Comparison of ENCODE assay signal across 24 cellular contexts in the genomic region with DNA sequence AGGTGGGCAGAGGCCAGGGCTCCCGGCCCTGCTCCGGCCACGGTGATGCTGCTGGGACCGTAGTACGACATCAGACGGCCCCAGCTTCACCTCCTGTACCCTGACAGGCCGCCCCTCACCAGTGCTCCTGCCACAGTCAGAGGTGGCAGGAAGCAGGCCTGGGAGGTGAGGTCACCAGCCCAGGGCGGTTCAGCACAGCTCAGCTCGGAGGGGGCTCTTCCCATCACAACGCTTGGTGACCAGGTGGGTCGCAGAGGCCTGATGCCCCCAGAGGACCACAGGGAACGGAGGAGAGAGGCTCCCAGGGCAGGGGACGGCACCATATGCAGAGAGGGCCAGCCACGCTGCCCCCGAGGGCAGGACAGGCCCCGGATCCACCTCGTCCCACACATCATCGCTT. TPM values are rescaled to one million over a fixed set of nuclear protein-coding genes. Genes with fewer than 3 reads are reported as not detected.
A peak's percentile ranks its signal among the peaks of the same experiment; 100 is the strongest.
DNase-seq lines count a peak whose midpoint lies in the region; ATAC-seq, FAIRE-seq and TF ChIP-seq lines count a peak whose summit lies in the region.
"Had no signal": no experiment of that assay in that cellular context is flagged by ENCODE, and none has a peak within 500 bp of the region (broad histone marks: within the 10 kb centered on the region; RNA-seq: fewer than 3 reads in every experiment).

No MANE protein-coding gene starts in this region.

- no peaks in the 10 kb centered on the region for H3K79me2 ChIP-seq in H9 (ENCODE audit: insufficient read depth, low read length)
- H3K79me2 ChIP-seq in K562 (ENCODE audit: control insufficient read depth, insufficient read depth, low read length) = peaks cover 50% of the 10 kb centered on the region
- peaks cover 45% of the 10 kb centered on the region for H3K79me2 ChIP-seq in PC-3 (ENCODE audit: low read length)

- no peak overlapping the region for H4K5ac ChIP-seq in H9 (ENCODE audit: insufficient read length, low read depth, low read length)

- H3K14ac ChIP-seq in H9 (ENCODE audit: insufficient read depth, low read length) (no peak overlapping the region; the same call in 1 of the 2 replicates), mesenchymal stem cell (ENCODE audit: low read length in 2 of 2) (no peak overlapping the region)

- H2AK5ac ChIP-seq in H9 (ENCODE audit: insufficient read length, low read length) (no peak overlapping the region), mesenchymal stem cell (ENCODE audit: low read length, severe bottlenecking) (no peak overlapping the region)

- H3K27ac ChIP-seq in H9 (ENCODE audit: insufficient read length, low read depth, low read length) (no peak overlapping the region), K562 (ENCODE audit: extremely low read depth, low read depth, low read length) (no peak overlapping the region), mesenchymal stem cell (ENCODE audit: low read length, poor library complexity, severe bottlenecking) (no peak overlapping the region), thymus (ENCODE audit: low read depth) (peak overlapping the region; percentile 12), PC-3 (ENCODE audit: low read length) (no peak overlapping the region)
- H3K27ac ChIP-seq: HL-60, SJCRH30 had no signal

- no peak for FAIRE-seq in K562 (lab: Jason Lieb, UNC)
- FAIRE-seq: GM12878, H54 had no signal

- in situ Hi-C loops in K562 (cut with MboI) = no loop called here

- H3K23ac ChIP-seq in H9 (ENCODE audit: insufficient read length, low read depth, low read length) (no peak overlapping the region), mesenchymal stem cell (ENCODE audit: low read length in 2 of 2) (no peak overlapping the region)

- BruUV-seq in K562 (replicated peaks; lab: Mats Ljungman, UMichigan) (no TSS peak), PC-3 (replicated peaks; lab: Mats Ljungman, UMichigan) (no TSS peak)

- H3T11ph ChIP-seq in H9 (ENCODE audit: low read length) = no peak overlapping the region

- H3K9me3 Mint-ChIP-seq in H9 = no peaks in the 10 kb centered on the region; a peak in 1 of 5 replicates
- H3K9me3 Mint-ChIP-seq: CD8-positive, alpha-beta memory T cell had no signal

- H3K4me1 ChIP-seq in H9 (ENCODE audit: insufficient read depth, low read length) = no peaks in the 10 kb centered on the region
- peaks cover 4 to 85% of the 10 kb centered on the region in 2 experiments; a peak in 3 of 5 replicates for H3K4me1 ChIP-seq in K562 (replicated peaks in 1 of 2; ENCODE audit: control insufficient read depth in 2 of 2, insufficient read depth in 2 of 2, low read length in 2 of 2)
- peaks cover 67% of the 10 kb centered on the region for H3K4me1 ChIP-seq in mesenchymal stem cell (ENCODE audit: control insufficient read depth, insufficient read depth, low read depth, low read length)
- no peaks in the 10 kb centered on the region for H3K4me1 ChIP-seq in thymus (ENCODE audit: control insufficient read depth, insufficient read depth, low read length)
- peaks cover 9% of the 10 kb centered on the region for H3K4me1 ChIP-seq in PC-3 (ENCODE audit: insufficient read depth, low read length)
- H3K4me1 ChIP-seq: SJCRH30 had no signal

- H3K27ac Mint-ChIP-seq in H9 = peak overlapping the region; percentile 55 to 79 (median 78); a peak in 2 of 7 replicates
- H3K27ac Mint-ChIP-seq: CD8-positive, alpha-beta memory T cell had no signal

- no peak overlapping the region for H4K8ac ChIP-seq in H9 (replicated peaks; ENCODE audit: insufficient read length, low read depth, low read length)
- no peak overlapping the region for H4K8ac ChIP-seq in mesenchymal stem cell (ENCODE audit: low read length)

- no peak overlapping the region for H2AFZ ChIP-seq in H9 (ENCODE audit: low read length)
- H2AFZ ChIP-seq in K562 (ENCODE audit: low read depth, low read length) = no peak overlapping the region
- no peak overlapping the region for H2AFZ ChIP-seq in mesenchymal stem cell (ENCODE audit: low read depth, low read length)
- no peak overlapping the region for H2AFZ ChIP-seq in PC-3 (ENCODE audit: low read length)

- H2BK12ac ChIP-seq in H9 (ENCODE audit: insufficient read length, low read depth, low read length) (no peak overlapping the region), mesenchymal stem cell (ENCODE audit: low read length in 2 of 2) (no peak overlapping the region)

- H2BK120ac ChIP-seq in H9 (ENCODE audit: low read depth, low read length, poor library complexity, severe bottlenecking) (no peak overlapping the region), mesenchymal stem cell (ENCODE audit: low read depth, low read length) (no peak overlapping the region)

- H3K79me1 ChIP-seq in H9 (ENCODE audit: insufficient read depth, low read depth, low read length, poor library complexity, severe bottlenecking) (no peaks in the 10 kb centered on the region), mesenchymal stem cell (replicated peaks; ENCODE audit: low read length, poor library complexity, severe bottlenecking) (peaks cover 35% of the 10 kb centered on the region)

- H3K9me1 ChIP-seq in K562 (ENCODE audit: control insufficient read depth, insufficient read depth, low read length) = no peaks in the 10 kb centered on the region

- CTCF ChIA-PET in K562 (lab: Yijun Ruan, JAX; ENCODE audit: low intra/inter-chr PET ratio) (no interaction called here), PC-3 (lab: Charles Lee) (no interaction called here)

- peaks cover 2% of the 10 kb centered on the region for H4K20me1 ChIP-seq in H9 (ENCODE audit: control insufficient read depth, insufficient read depth, insufficient read length)
- H4K20me1 ChIP-seq in K562 (replicated peaks; ENCODE audit: control insufficient read depth, insufficient read depth, low read length) = peaks cover 11% of the 10 kb centered on the region; the same call in 1 of the 2 replicates
- H4K20me1 ChIP-seq in PC-3 (ENCODE audit: low read length) = peaks cover 19% of the 10 kb centered on the region; the same call in 1 of the 2 replicates

- intact Hi-C loops in K562 (cut with micrococcal nuclease) = no loop called here
- intact Hi-C loops in PC-3 (cut with micrococcal nuclease) = no loop called here
- intact Hi-C loops in head of caudate nucleus (cut with DNase I) = no loop called here

- no peak overlapping the region for H2BK20ac ChIP-seq in H9 (ENCODE audit: low read depth, low read length, poor library complexity, severe bottlenecking)

- no peaks in the 10 kb centered on the region for H3K27me3 Mint-ChIP-seq in H9 (ENCODE audit: low read depth)
- H3K27me3 Mint-ChIP-seq: CD8-positive, alpha-beta memory T cell had no signal

- TF ChIP-seq EP300 in K562 (IDR thresholded peaks at IDR 0.05; ENCODE audit: low read length) = no peak

- no peak for TF ChIP-seq RAD21 in K562 (CRISPR knock-in tag; conservative IDR thresholded peaks at IDR 0.05 in 1 of 2, IDR thresholded peaks at IDR 0.05 in 1 of 2)

- H3K23me2 ChIP-seq in H9 (ENCODE audit: insufficient read length, low read depth, low read length, poor library complexity, severe bottlenecking) = no peaks in the 10 kb centered on the region

- no peak overlapping the region for H3K18ac ChIP-seq in H9 (ENCODE audit: insufficient read length, low read depth, low read length)
- H3K18ac ChIP-seq in mesenchymal stem cell (ENCODE audit: low read depth in 1 of 2, low read length in 2 of 2) = no peak overlapping the region

- no peak overlapping the region for H3K4me3 Mint-ChIP-seq in H9
- H3K4me3 Mint-ChIP-seq: CD8-positive, alpha-beta memory T cell had no signal

- peaks cover 0 to 5% of the 10 kb centered on the region in 2 experiments; a peak in 1 of 4 replicates for H3K4me1 Mint-ChIP-seq in H9
- H3K4me1 Mint-ChIP-seq: CD8-positive, alpha-beta memory T cell had no signal

- H3K9ac ChIP-seq in H9 (ENCODE audit: extremely low read depth, insufficient read length, low read length) (no peak overlapping the region), K562 (ENCODE audit: insufficient read depth in 1 of 2, low read depth in 2 of 2, low read length in 2 of 2) (peak overlapping the region in 1 of 2 experiments; percentile 71; a peak in 2 of 4 replicates), mesenchymal stem cell (ENCODE audit: low read length) (no peak overlapping the region), PC-3 (ENCODE audit: low read length) (no peak overlapping the region)

- no peak overlapping the region for H3K4ac ChIP-seq in H9 (ENCODE audit: low read depth, low read length)
- no peak overlapping the region for H3K4ac ChIP-seq in mesenchymal stem cell (ENCODE audit: low read depth in 1 of 2, low read length in 2 of 2)

- H3K56ac ChIP-seq in H9 (ENCODE audit: insufficient read length, low read depth, low read length) = no peak overlapping the region

- H3K36me3 Mint-ChIP-seq in H9 (ENCODE audit: insufficient read depth in 1 of 3, low read depth in 3 of 3) = no peaks in the 10 kb centered on the region

- H3K4me2 ChIP-seq in H9 (ENCODE audit: insufficient read depth, insufficient read length, low read length) = no peak overlapping the region
- H3K4me2 ChIP-seq in K562 (ENCODE audit: insufficient read depth, low read length) = no peak overlapping the region
- no peak overlapping the region for H3K4me2 ChIP-seq in mesenchymal stem cell (ENCODE audit: low read length, poor library complexity, severe bottlenecking)
- no peak overlapping the region for H3K4me2 ChIP-seq in PC-3 (ENCODE audit: low read length)

- WGBS in H9 (ENCODE audit: extremely low coverage, insufficient read length, low lambda C conversion rate) = no CpG with 5 or more reads among the region's 18 CpGs
- WGBS in K562 (ENCODE audit: insufficient coverage, low coverage, missing lambda C conversion rate) = 89% methylated on average over 16 of the region's 18 CpGs
- WGBS in mesenchymal stem cell = 86% methylated on average over 18 of the region's 18 CpGs
- WGBS in thymus = 91% methylated on average over 18 of the region's 18 CpGs

- H2BK5ac ChIP-seq in H9 (ENCODE audit: insufficient read length, low read length) (no peak overlapping the region), mesenchymal stem cell (ENCODE audit: low read depth, low read length, poor library complexity, severe bottlenecking) (no peak overlapping the region)

- ATAC-seq in K562 (no peak), HG02973 (IDR thresholded peaks at IDR 0.05; ENCODE audit: unreplicated experiment) (no peak), PC-3 (no peak), HG02610 (IDR thresholded peaks at IDR 0.05; ENCODE audit: unreplicated experiment) (no peak)
- ATAC-seq: GM12878 had no signal

- TF ChIP-seq POLR2A in K562 (conservative IDR thresholded peaks at IDR 0.05) = no peak

- H3F3A ChIP-seq in PC-3 (ENCODE audit: low read length, unreplicated experiment) = no peaks in the 10 kb centered on the region

- no peak for DNase-seq in H9
- DNase-seq in K562 (ENCODE audit: extremely low read depth in 1 of 4, low spot score in 3 of 4) = no peak
- DNase-seq in mesenchymal stem cell = no peak
- DNase-seq in PC-3 = no peak
- DNase-seq in head of caudate nucleus = no peak
- DNase-seq: C1 segment of cervical spinal cord; CD8-positive, alpha-beta memory T cell; DMS53; EL; IMR-90; Karpas-422; MG63; NCI-H1092; NCI-H1694 treated with DMSO at 0.1 percent for 48 hours; NCI-H510A treated with DMSO at 0.1 percent for 48 hours; NCI-H774; OCI-M1; SJCRH30 had no signal

- no peak overlapping the region for H3K4me3 ChIP-seq in K562
- H3K4me3 ChIP-seq in mesenchymal stem cell (ENCODE audit: insufficient read depth in 1 of 2, low read depth in 1 of 2, low read length in 2 of 2) = no peak overlapping the region
- H3K4me3 ChIP-seq in thymus (ENCODE audit: low read length) = no peak overlapping the region
- no peak overlapping the region for H3K4me3 ChIP-seq in PC-3 (ENCODE audit: low read length)
- H3K4me3 ChIP-seq: GM12878, MG63, SJCRH30 had no signal

- H2BK15ac ChIP-seq in H9 (ENCODE audit: low read depth, low read length) (no peak overlapping the region), mesenchymal stem cell (ENCODE audit: low read depth, poor library complexity, severe bottlenecking) (no peak overlapping the region)

- H3K9me3 ChIP-seq in H9 (ENCODE audit: control insufficient read depth, low read depth, low read length) (no peaks in the 10 kb centered on the region), K562 (replicated peaks; ENCODE audit: control insufficient read depth, insufficient read depth, low read depth, low read length) (no peaks in the 10 kb centered on the region), mesenchymal stem cell (ENCODE audit: control insufficient read depth, low read length) (no peaks in the 10 kb centered on the region), thymus (ENCODE audit: control insufficient read depth) (no peaks in the 10 kb centered on the region), PC-3 (ENCODE audit: low read length) (no peaks in the 10 kb centered on the region)
- H3K9me3 ChIP-seq: MG63, SJCRH30 had no signal

- no peaks in the 10 kb centered on the region for H3K27me3 ChIP-seq in H9 (ENCODE audit: insufficient read depth, low read length)
- H3K27me3 ChIP-seq in K562 (ENCODE audit: control insufficient read depth in 2 of 2, insufficient read depth in 2 of 2, low read length in 2 of 2) = no peaks in the 10 kb centered on the region
- no peaks in the 10 kb centered on the region for H3K27me3 ChIP-seq in mesenchymal stem cell (ENCODE audit: control insufficient read depth in 1 of 2, insufficient read depth in 1 of 2, low read length in 2 of 2)
- no peaks in the 10 kb centered on the region for H3K27me3 ChIP-seq in thymus (ENCODE audit: control insufficient read depth, insufficient read depth)
- H3K27me3 ChIP-seq in PC-3 (ENCODE audit: low read length) = no peaks in the 10 kb centered on the region
- H3K27me3 ChIP-seq: MG63, SJCRH30 had no signal

- H4K91ac ChIP-seq in H9 (ENCODE audit: insufficient read length, low read depth, low read length) = no peak overlapping the region
- H4K91ac ChIP-seq in mesenchymal stem cell (ENCODE audit: low read length) = peak overlapping the region; percentile 44

- TF ChIP-seq CTCF in H9 (conservative IDR thresholded peaks at IDR 0.05) (no peak), K562 (IDR thresholded peaks at IDR 0.05 in 2 of 3, conservative IDR thresholded peaks at IDR 0.05 in 1 of 3; ENCODE audit: insufficient read depth in 2 of 3, low read depth in 1 of 3, low read length in 3 of 3) (no peak), PC-3 (conservative IDR thresholded peaks at IDR 0.05; ENCODE audit: low read depth, low read length) (no peak)

- POLR2A ChIA-PET in K562 (lab: Yijun Ruan, JAX) = interaction anchor here (0.6 to 2.2 kb wide), 4 partner anchors 8 to 950 kb away, joined by 3 to 12 read pairs (median 4); a partner anchor contains a TSS
- POLR2A ChIA-PET in PC-3 (lab: Charles Lee; ENCODE audit: unreplicated experiment) = no interaction called here

- H3K36me3 ChIP-seq in K562 (ENCODE audit: control insufficient read depth, insufficient read depth, low read length) = peaks cover 72% of the 10 kb centered on the region; the same call in 1 of the 3 replicates
- H3K36me3 ChIP-seq in mesenchymal stem cell (ENCODE audit: control insufficient read depth in 1 of 2, insufficient read depth in 2 of 2, low read depth in 1 of 2, low read length in 2 of 2) = peaks cover 2 to 65% of the 10 kb centered on the region in 2 experiments
- no peaks in the 10 kb centered on the region for H3K36me3 ChIP-seq in thymus (ENCODE audit: control insufficient read depth, insufficient read depth)
- no peaks in the 10 kb centered on the region for H3K36me3 ChIP-seq in PC-3 (ENCODE audit: low read depth, low read length)
- H3K36me3 ChIP-seq: MG63, SJCRH30 had no signal

- no peaks in the 10 kb centered on the region for H3K9me2 ChIP-seq in PC-3 (replicated peaks; ENCODE audit: low read length)

RNA-seq across cellular contexts. Expression of a gene that starts 8.8 kb away (rescaled TPM):
- total RNA-seq in H9 (2021) (7.1 and 8.4 TPM in 2 replicates), K562 (2014; rRNA removed) (59.0 and 71.5 TPM in 2 replicates), K562 (2014; rRNA removed; fragmentation: Illumina TruSeq; extraction: Trizol) (6.9 and 9.5 TPM in 2 replicates), K562 (2015; rRNA removed; fragmentation: Illumina TruSeq; extraction: Trizol) (26.9 and 32.7 TPM in 2 replicates), K562 (2021) (102 and 103 TPM in 2 replicates), PC-3 (2014; rRNA removed) (52.8 and 72.6 TPM in 2 replicates)
- total RNA-seq in K562 (2011; cell fraction: chromatin; rRNA removed; ENCODE audit: low replicate concordance) = 266 and 844 TPM in 2 replicates
- 502 and 577 TPM in 2 replicates for total RNA-seq in K562 (2011; cell fraction: nucleolus; rRNA removed)
- total RNA-seq in K562 (2011; cell fraction: nucleoplasm; rRNA removed) = 359 and 406 TPM in 2 replicates
- polyA plus RNA-seq in K562 (2011; rRNA removed) (17.0 and 42.5 TPM in 2 replicates), K562 (2014; fragmentation: Illumina TruSeq; extraction: Trizol) (13.2 and 29.8 TPM in 2 replicates), K562 (2014; fragmentation: Nextera tagmentation; extraction: Ambion mirVana) (1 to 10 TPM; 1.8 to 2.2 TPM), K562 (2014; rRNA removed) (91.2 and 99.3 TPM in 2 replicates), thymus (44.2 TPM)
- polyA plus RNA-seq in K562 (2011; cell fraction: cytosol; rRNA removed) = 14.6 and 28.0 TPM in 2 replicates
- polyA plus RNA-seq in K562 (2011; cell fraction: nucleus; rRNA removed) = 444 and 528 TPM in 2 replicates
- polyA plus RNA-seq in K562 (2012) = 61.2 and 74.6 TPM in 2 replicates
- polyA minus RNA-seq in K562 (2011; rRNA and poly(A)+ RNA removed) = 53.2 and 57.7 TPM in 2 replicates
- polyA minus RNA-seq in K562 (2011; cell fraction: cytosol; rRNA and poly(A)+ RNA removed) = 17.9 and 22.2 TPM in 2 replicates
- polyA minus RNA-seq in K562 (2011; cell fraction: nucleus; rRNA and poly(A)+ RNA removed) = 91.7 and 109 TPM in 2 replicates
- 31.0 TPM for polyA plus RNA-seq in mesenchymal stem cell (2013, experiment 1 of 2)
- polyA plus RNA-seq in mesenchymal stem cell (2013, experiment 2 of 2) = 31.5 TPM

RNA-seq across cellular contexts. Expression of a gene that starts 53.8 kb away (rescaled TPM):
- total RNA-seq in H9 (2021) (133 and 135 TPM in 2 replicates), K562 (2014; rRNA removed) (34.9 and 39.7 TPM in 2 replicates), K562 (2014; rRNA removed; fragmentation: Illumina TruSeq; extraction: Trizol) (4.1 and 6.8 TPM in 2 replicates), K562 (2015; rRNA removed; fragmentation: Illumina TruSeq; extraction: Trizol) (19.2 and 20.1 TPM in 2 replicates), K562 (2021) (105 and 119 TPM in 2 replicates), PC-3 (2014; rRNA removed) (62.9 and 92.6 TPM in 2 replicates)
- 67.2 and 276 TPM in 2 replicates for total RNA-seq in K562 (2011; cell fraction: chromatin; rRNA removed; ENCODE audit: low replicate concordance)
- 199 and 200 TPM in 2 replicates for total RNA-seq in K562 (2011; cell fraction: nucleolus; rRNA removed)
- total RNA-seq in K562 (2011; cell fraction: nucleoplasm; rRNA removed) = 92.5 and 92.7 TPM in 2 replicates
- polyA plus RNA-seq in K562 (2011; rRNA removed) (12.0 and 28.0 TPM in 2 replicates), K562 (2014; fragmentation: Illumina TruSeq; extraction: Trizol) (18.5 and 66.3 TPM in 2 replicates), K562 (2014; fragmentation: Nextera tagmentation; extraction: Ambion mirVana) (1 to 10 TPM in 1 of 2 experiments, under 1 TPM in 1; 0.34 to 1.7 TPM), K562 (2014; rRNA removed) (46.7 and 55.1 TPM in 2 replicates), thymus (287 TPM)
- 17.5 and 46.7 TPM in 2 replicates for polyA plus RNA-seq in K562 (2011; cell fraction: cytosol; rRNA removed)
- polyA plus RNA-seq in K562 (2011; cell fraction: nucleus; rRNA removed) = 146 and 297 TPM in 2 replicates
- polyA plus RNA-seq in K562 (2012) = 62.7 and 64.6 TPM in 2 replicates
- polyA minus RNA-seq in K562 (2011; rRNA and poly(A)+ RNA removed) = 9.8 and 11.1 TPM in 2 replicates
- 38.7 and 69.3 TPM in 2 replicates for polyA minus RNA-seq in K562 (2011; cell fraction: cytosol; rRNA and poly(A)+ RNA removed)
- polyA minus RNA-seq in K562 (2011; cell fraction: nucleus; rRNA and poly(A)+ RNA removed) = 52.6 and 57.9 TPM in 2 replicates
- 23.4 TPM for polyA plus RNA-seq in mesenchymal stem cell (2013, experiment 1 of 2)
- 22.7 TPM for polyA plus RNA-seq in mesenchymal stem cell (2013, experiment 2 of 2)
